ENCODE assay signal across 21 cellular contexts in genomic region chr17:79461041-79461440, GRCh38.
DNase-seq lines count a peak whose midpoint lies in the region; ATAC-seq, FAIRE-seq and TF ChIP-seq lines count a peak whose summit lies in the region.
"Had no signal": no experiment of that assay in that cellular context is flagged by ENCODE, and none has a peak within 500 bp of the region (broad histone marks: within the 10 kb centered on the region; RNA-seq: fewer than 3 reads in every experiment).

No MANE protein-coding gene starts in this region.

- H3K4me1 ChIP-seq in A549, result peaks cover 28% of the 10 kb centered on the region
- H3K4me1 ChIP-seq in GM23248 (ENCODE audit: insufficient read depth), result no peaks in the 10 kb centered on the region
- H3K4me1 ChIP-seq in esophagus squamous epithelium, result no peaks in the 10 kb centered on the region
- H3K4me1 ChIP-seq: gastroesophageal sphincter, SJCRH30 had no signal

- ATAC-seq in A549 (peak; percentile 58 to 73; a peak in 5 of 6 replicates), GM19452 (IDR thresholded peaks at IDR 0.05; ENCODE audit: unreplicated experiment) (no peak)
- ATAC-seq: activated CD8-positive, alpha-beta memory T cell treated with anti-CD3 and anti-CD28 coated beads, Interleukin-2, amount 10 ng/mL, durations not matched to agents 7 days and 5 days; gastroesophageal sphincter; left colon; stimulated activated naive B cell treated with anti-CD40 and anti-IgM and Interleukin-4, amounts not matched to agents 10 μg/mL and 1 μg/mL and 100 μg/mL, for 72 hours had no signal

- H4K20me1 ChIP-seq in GM23248 (ENCODE audit: insufficient read depth), result no peaks in the 10 kb centered on the region

- H3K9me3 ChIP-seq in A549 (no peaks in the 10 kb centered on the region), GM23248 (ENCODE audit: low read depth) (no peaks in the 10 kb centered on the region), esophagus squamous epithelium (no peaks in the 10 kb centered on the region)
- H3K9me3 ChIP-seq: gastroesophageal sphincter, SJCRH30, testis had no signal

- no peak overlapping the region for H2AFZ ChIP-seq in GM23248

- in situ Hi-C loops in GM23248 (cut with MboI), result no loop called here

- no peaks in the 10 kb centered on the region; the same call in 1 of the 2 replicates for H3K27me3 ChIP-seq in GM23248 (replicated peaks; ENCODE audit: insufficient read depth)
- peaks cover 0 to 22% (median 0%) of the 10 kb centered on the region in 4 donors for H3K27me3 ChIP-seq in esophagus squamous epithelium
- H3K27me3 ChIP-seq: testis had no signal

- H3K27ac ChIP-seq in A549, result peak overlapping the region; percentile 49 to 62
- H3K27ac ChIP-seq in GM23248, result no peak overlapping the region
- no peak overlapping the region for H3K27ac ChIP-seq in RWPE1
- no peak overlapping the region for H3K27ac ChIP-seq in esophagus squamous epithelium
- H3K27ac ChIP-seq: epithelial cell of prostate, gastroesophageal sphincter, SJCRH30, testis had no signal

- H3K36me3 ChIP-seq in GM23248 (ENCODE audit: low read depth) (no peaks in the 10 kb centered on the region), esophagus squamous epithelium (no peaks in the 10 kb centered on the region)
- H3K36me3 ChIP-seq: gastroesophageal sphincter, SJCRH30 had no signal

- H3F3A ChIP-seq in GM23248 (ENCODE audit: insufficient read depth), result no peaks in the 10 kb centered on the region

- TF ChIP-seq POLR2A in A549 (IDR thresholded peaks at IDR 0.05; ENCODE audit: low read length), result no peak
- TF ChIP-seq POLR2A in esophagus squamous epithelium (IDR thresholded peaks at IDR 0.05), result no peak

- 23% methylated on average over 2 of the region's 2 CpGs for WGBS in A549 (ENCODE audit: missing lambda C conversion rate)
- WGBS in GM23248 (ENCODE audit: low coverage in 1 of 2, low lambda C conversion rate in 2 of 2, missing lambda C conversion rate in 2 of 2), 2 experiments, result 14 to 15% methylated on average over 2 of the region's 2 CpGs
- 35 to 82% methylated on average over 2 of the region's 2 CpGs for WGBS in esophagus squamous epithelium, 2 donors

- CTCF ChIA-PET in A549 (lab: Yijun Ruan, JAX) (interaction anchor here (1.0 to 1.5 kb wide), 3 partner anchors 10 to 235 kb away, joined by 3 to 4 read pairs (median 4); no protein-coding TSS in a partner anchor), RWPE1 (lab: Yijun Ruan, JAX) (no interaction called here)

- no peak for TF ChIP-seq RAD21 in A549 (conservative IDR thresholded peaks at IDR 0.05 in 1 of 2, IDR thresholded peaks at IDR 0.05 in 1 of 2)

- TF ChIP-seq EP300 in A549 (IDR thresholded peaks at IDR 0.05), result no peak

- POLR2A ChIA-PET in A549 (lab: Yijun Ruan, JAX), result no interaction called here
- POLR2A ChIA-PET in RWPE1 (lab: Yijun Ruan, JAX; ENCODE audit: low non-redundant PET), result no interaction called here

- peak; percentile 58 to 82 for DNase-seq in A549 (ENCODE audit: low read depth in 1 of 2, low spot score in 1 of 2)
- peak; percentile 52 for DNase-seq in GM23248
- DNase-seq in RWPE1 (ENCODE audit: low spot score), result peak; percentile 38
- DNase-seq in fibroblast of mammary gland (ENCODE audit: low read depth), result peak; percentile 20
- DNase-seq in NCI-H345 treated with DMSO at 0.1 percent for 48 hours (lab: John Stamatoyannopoulos, UW; ENCODE audit: unreplicated experiment), result no peak
- no peak for DNase-seq in esophagus squamous epithelium (lab: John Stamatoyannopoulos, UW)
- no peak for DNase-seq in nucleus accumbens (lab: John Stamatoyannopoulos, UW)
- DNase-seq: activated CD4-positive, alpha-beta T cell treated with anti-CD3 and anti-CD28 coated beads, Interleukin-2, amount 10 ng/mL, durations not matched to agents 24 days and 14 days; activated CD8-positive, alpha-beta memory T cell treated with anti-CD3 and anti-CD28 coated beads, Interleukin-2, amount 10 ng/mL, durations not matched to agents 7 days and 5 days; activated naive CD8-positive, alpha-beta T cell treated with anti-CD3 and anti-CD28 coated beads, Interleukin-2, amount 10 ng/mL, durations not matched to agents 7 days and 5 days; CD4-positive, alpha-beta T cell; dorsolateral prefrontal cortex; left colon; NCI-H1694; NCI-H82; SJCRH30; stimulated activated naive B cell treated with anti-CD40 and anti-IgM and Interleukin-4, amounts not matched to agents 10 μg/mL and 1 μg/mL and 100 μg/mL, for 72 hours; testis had no signal

- no peak overlapping the region for H3K9ac ChIP-seq in GM23248

- TF ChIP-seq CTCF in A549 (IDR thresholded peaks at IDR 0.05), result no peak
- no peak for TF ChIP-seq CTCF in RWPE1 (conservative IDR thresholded peaks at IDR 0.05; ENCODE audit: low read depth)
- no peak for TF ChIP-seq CTCF in fibroblast of mammary gland (conservative IDR thresholded peaks at IDR 0.05; ENCODE audit: control insufficient read depth, insufficient read depth, low read depth, low read length)
- no peak for TF ChIP-seq CTCF in esophagus squamous epithelium (IDR thresholded peaks at IDR 0.05)

- no peaks in the 10 kb centered on the region for H3K79me2 ChIP-seq in GM23248 (ENCODE audit: insufficient read depth)

- peak; percentile 49 for FAIRE-seq in A549 (lab: Jason Lieb, UNC)

- H3K4me3 ChIP-seq in A549 (no peak overlapping the region), GM23248 (no peak overlapping the region), fibroblast of mammary gland (ENCODE audit: control insufficient read depth, low read depth, low read length) (no peak overlapping the region), esophagus squamous epithelium (no peak overlapping the region)
- H3K4me3 ChIP-seq: dorsolateral prefrontal cortex, gastroesophageal sphincter, SJCRH30, testis had no signal

- intact Hi-C loops in esophagus squamous epithelium (cut with DNase I), result no loop called here

- no peaks in the 10 kb centered on the region for H3K9me2 ChIP-seq in GM23248 (ENCODE audit: insufficient read depth)

- H3K4me2 ChIP-seq in A549, result peak overlapping the region; percentile 36
- no peak overlapping the region for H3K4me2 ChIP-seq in GM23248 (ENCODE audit: unreplicated experiment)

TF ChIP-seq in A549, 52 proteins besides CTCF, POLR2A, EP300 and RAD21:
- TF ChIP-seq KDM5A (IDR thresholded peaks at IDR 0.05) (no peak), MAFK (IDR thresholded peaks at IDR 0.05; ENCODE audit: partially characterized antibody) (peak; percentile 10), MYC (IDR thresholded peaks at IDR 0.05; ENCODE audit: borderline replicate concordance, low read length) (no peak), FOSL2 (IDR thresholded peaks at IDR 0.05) (peak; percentile 35; the same call in 1 of the 2 replicates), FOSL2 (CRISPR knock-in tag; IDR thresholded peaks at IDR 0.05) (peak; percentile 86), FOXS1 (CRISPR knock-in tag; IDR thresholded peaks at IDR 0.05) (no peak), E2F6 (IDR thresholded peaks at IDR 0.05; ENCODE audit: borderline replicate concordance, low read depth) (no peak), NFE2L2 (conservative IDR thresholded peaks at IDR 0.05; ENCODE audit: low read length) (no peak), JUNB (IDR thresholded peaks at IDR 0.05) (peak; percentile 30; the same call in 1 of the 2 replicates)

Comparison
In these comparisons a context has a peak if more than half of its experiments do, and no peak if none do; other contexts are left out.
1. DNase-seq: peak in A549 (2 of 2), GM23248 (single experiment), RWPE1 (single experiment) and fibroblast of mammary gland (single experiment); none in NCI-H345 treated with DMSO at 0.1 percent for 48 hours (single experiment), esophagus squamous epithelium (single experiment) and nucleus accumbens (0 of 56).
2. H3K27ac ChIP-seq: peak in A549 (2 of 2); none in GM23248 (single experiment), RWPE1 (single experiment) and esophagus squamous epithelium (0 of 4).